8 cellular contexts compared by ENCODE assay signal in the genomic region with DNA sequence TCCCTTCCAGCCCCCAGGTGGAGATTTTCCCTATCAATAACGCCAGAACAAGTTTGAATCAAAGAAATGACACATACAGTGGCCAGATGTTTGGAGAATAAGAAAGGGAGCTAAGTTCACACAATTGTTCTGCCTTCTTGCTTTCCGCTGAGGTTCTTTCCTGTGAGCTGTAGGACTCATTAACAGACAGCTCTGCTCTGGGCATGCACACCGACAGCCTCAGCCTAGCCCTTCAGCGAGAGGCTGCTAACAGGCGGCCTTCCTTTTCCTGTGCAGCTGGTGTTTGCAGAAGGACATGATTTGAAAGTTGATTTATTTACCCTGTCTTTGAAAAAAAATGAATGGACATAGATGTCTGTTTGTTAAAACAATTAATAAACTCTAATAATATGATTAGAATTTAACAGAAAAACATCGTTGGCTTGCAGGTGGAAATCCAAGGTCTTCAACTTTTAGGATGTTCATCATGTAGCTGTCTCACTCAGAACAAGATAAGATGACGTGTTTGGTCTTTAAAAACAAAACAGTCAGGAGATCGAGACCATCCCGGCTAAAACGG.
A peak's percentile ranks its signal among the peaks of the same experiment; 100 is the strongest.
DNase-seq lines count a peak whose midpoint lies in the region; ATAC-seq, FAIRE-seq and TF ChIP-seq lines count a peak whose summit lies in the region.

No MANE protein-coding gene starts in this region.

- CTCF ChIA-PET in OCI-LY7 (lab: Charles Lee; ENCODE audit: unreplicated experiment) (no interaction called here), endothelial cell of umbilical vein (lab: Charles Lee) (interaction anchor here (1.0 to 2.1 kb wide), 7 partner anchors 12 to 623 kb away, joined by 3 to 21 read pairs (median 6); no protein-coding TSS in a partner anchor), MCF 10A (lab: Yijun Ruan, JAX) (interaction anchor here (0.6 to 1.3 kb wide), 3 partner anchors 18 to 29 kb away, joined by 3 to 5 read pairs (median 4); no protein-coding TSS in a partner anchor)

- H3K36me3 ChIP-seq in OCI-LY7 (ENCODE audit: insufficient read depth, low read length) (no peaks in the 10 kb centered on the region), endothelial cell of umbilical vein (ENCODE audit: control insufficient read depth in 2 of 2, extremely low read depth in 1 of 2, insufficient read depth in 2 of 2, low read length in 2 of 2) (no peaks in the 10 kb centered on the region)

- POLR2A ChIA-PET in OCI-LY7 (lab: Charles Lee) (interaction anchor here (1.1 kb wide), 1 partner anchor 390 kb away, joined by 5 read pairs; no protein-coding TSS in a partner anchor), endothelial cell of umbilical vein (lab: Charles Lee) (interaction anchor here (0.6 to 2.6 kb wide), 3 partner anchors 12 to 1007 kb away, joined by 3 to 19 read pairs (median 6); partner anchors contain the start of gene CEP135), MCF 10A (lab: Yijun Ruan, JAX) (no interaction called here)

- H3K4me3 ChIP-seq in OCI-LY7 (ENCODE audit: low read depth, low read length, poor library complexity, severe bottlenecking) (peak overlapping the region; percentile 7), endothelial cell of umbilical vein (replicated peaks in 1 of 3; ENCODE audit: insufficient read depth in 1 of 3, low read depth in 1 of 3, low read length in 3 of 3) (peak overlapping the region in 1 of 3 experiments; percentile 2)

- dilution Hi-C loops in endothelial cell of umbilical vein (cut with MboI; ENCODE audit: extremely low pct_ligation_motif_present, low sequenced_read_pairs): no loop called here

- H3K27me3 ChIP-seq in endothelial cell of umbilical vein (ENCODE audit: control insufficient read depth in 2 of 2, insufficient read depth in 2 of 2, low read length in 2 of 2): no peaks in the 10 kb centered on the region

- H3K9me2 ChIP-seq in OCI-LY7 (ENCODE audit: insufficient read depth, low read length): no peaks in the 10 kb centered on the region

- peak overlapping the region; percentile 42 for H3K27ac ChIP-seq in OCI-LY7 (ENCODE audit: low read depth, low read length, poor library complexity, severe bottlenecking)
- H3K27ac ChIP-seq in endothelial cell of umbilical vein (ENCODE audit: insufficient read depth, low read depth, low read length): peak overlapping the region; percentile 96

- H3K9me1 ChIP-seq in endothelial cell of umbilical vein (replicated peaks; ENCODE audit: control insufficient read depth, extremely low read depth, insufficient read depth, low read length): no peaks in the 10 kb centered on the region

- FAIRE-seq in endothelial cell of umbilical vein (lab: Jason Lieb, UNC): peak; percentile 85

- H4K20me1 ChIP-seq in OCI-LY7 (ENCODE audit: insufficient read depth, low read length) (no peaks in the 10 kb centered on the region), endothelial cell of umbilical vein (replicated peaks; ENCODE audit: control insufficient read depth, extremely low read depth, insufficient read depth, low read length) (no peaks in the 10 kb centered on the region)

- no peaks in the 10 kb centered on the region for H3K4me1 Mint-ChIP-seq in MCF 10A (ENCODE audit: insufficient read depth, unreplicated experiment)

- H3K27ac Mint-ChIP-seq in MCF 10A (ENCODE audit: low read depth, unreplicated experiment): no peak overlapping the region

- peak overlapping the region; percentile 41 for H3K4me2 ChIP-seq in OCI-LY7 (ENCODE audit: low read length)
- H3K4me2 ChIP-seq in endothelial cell of umbilical vein (ENCODE audit: insufficient read depth, low read length): peak overlapping the region; percentile 59

- H3K79me2 ChIP-seq in OCI-LY7 (ENCODE audit: insufficient read depth, low read depth, low read length) (no peaks in the 10 kb centered on the region), endothelial cell of umbilical vein (ENCODE audit: control insufficient read depth, insufficient read depth, low read length) (no peaks in the 10 kb centered on the region)

- H3K9ac ChIP-seq in endothelial cell of umbilical vein (replicated peaks; ENCODE audit: extremely low read depth, insufficient read depth, low read length): peak overlapping the region; percentile 70

- ATAC-seq in GM18861 (IDR thresholded peaks at IDR 0.05; ENCODE audit: unreplicated experiment): peak; percentile 68
- peak; percentile 67 for ATAC-seq in HG02763 (IDR thresholded peaks at IDR 0.05; ENCODE audit: unreplicated experiment)
- ATAC-seq in esophagus mucosa: no peak

- BruUV-seq in OCI-LY7 (replicated peaks; lab: Mats Ljungman, UMichigan): no TSS peak
- BruUV-seq in endothelial cell of umbilical vein (replicated peaks; lab: Mats Ljungman, UMichigan): no TSS peak
- BruUV-seq in MCF 10A (replicated peaks; lab: Mats Ljungman, UMichigan): no TSS peak

- no peaks in the 10 kb centered on the region for H3K9me3 ChIP-seq in OCI-LY7 (ENCODE audit: low read length)
- no peaks in the 10 kb centered on the region for H3K9me3 ChIP-seq in endothelial cell of umbilical vein (replicated peaks; ENCODE audit: control insufficient read depth, insufficient read depth, low read length)

- peak overlapping the region; percentile 91 for H2AFZ ChIP-seq in OCI-LY7 (ENCODE audit: low read length)
- no peak overlapping the region for H2AFZ ChIP-seq in endothelial cell of umbilical vein (ENCODE audit: low read depth, low read length)

- H3K4me1 ChIP-seq in OCI-LY7 (ENCODE audit: insufficient read depth, low read length, poor library complexity, severe bottlenecking) (peaks cover 23% of the 10 kb centered on the region), endothelial cell of umbilical vein (ENCODE audit: control insufficient read depth, extremely low read depth, insufficient read depth, low read length) (peaks cover 54% of the 10 kb centered on the region)

- TF ChIP-seq CTCF in OCI-LY7 (conservative IDR thresholded peaks at IDR 0.05; ENCODE audit: low read length) (no peak), endothelial cell of umbilical vein (IDR thresholded peaks at IDR 0.05; ENCODE audit: extremely low read depth in 1 of 2, insufficient read depth in 1 of 2, low read depth in 1 of 2, low read length in 2 of 2) (no peak), GM10266 (IDR thresholded peaks at IDR 0.05; ENCODE audit: control insufficient read depth, insufficient read depth, low read depth, missing control alignments) (no peak), MCF 10A (IDR thresholded peaks at IDR 0.05; ENCODE audit: unreplicated experiment) (no peak)

- DNase-seq in OCI-LY7 (ENCODE audit: low spot score) (peak; percentile 70), endothelial cell of umbilical vein (ENCODE audit: low read depth, low spot score) (peak; percentile 99), GM10266 (ENCODE audit: extremely low spot score) (no peak), GOT3 (lab: John Stamatoyannopoulos, UW) (no peak), MCF 10A (ENCODE audit: unreplicated experiment) (no peak)

- H3K9me3 Mint-ChIP-seq in MCF 10A (ENCODE audit: unreplicated experiment): no peaks in the 10 kb centered on the region

- no peaks in the 10 kb centered on the region for H3K36me3 Mint-ChIP-seq in MCF 10A (ENCODE audit: insufficient read depth, unreplicated experiment)

- H3K4me3 Mint-ChIP-seq in MCF 10A (ENCODE audit: unreplicated experiment): no peak overlapping the region

- TF ChIP-seq POLR2A in endothelial cell of umbilical vein (IDR thresholded peaks at IDR 0.05; ENCODE audit: low read depth, low read length): peak; percentile 62

- intact Hi-C loops in OCI-LY7 (cut with micrococcal nuclease; ENCODE audit: unreplicated experiment): no loop called here
- intact Hi-C loops in endothelial cell of umbilical vein (cut with micrococcal nuclease): loop anchor here (1.0 to 10.0 kb wide), 4 partner anchors 12 to 284 kb away; no protein-coding TSS in a partner anchor
- intact Hi-C loops in MCF 10A (cut with micrococcal nuclease): no loop called here

- peaks cover 9% of the 10 kb centered on the region for H3K27me3 Mint-ChIP-seq in MCF 10A (ENCODE audit: insufficient read depth, unreplicated experiment)

TF ChIP-seq in endothelial cell of umbilical vein, 7 proteins besides CTCF, POLR2A, EP300 and RAD21:
- TF ChIP-seq MAX (IDR thresholded peaks at IDR 0.05; ENCODE audit: insufficient read depth, insufficient read length): no peak
- peak; percentile 52 for TF ChIP-seq GATA2 (IDR thresholded peaks at IDR 0.05; ENCODE audit: insufficient read depth, insufficient read length, low read depth, low read length)
- peak; percentile 7 for TF ChIP-seq MYC (IDR thresholded peaks at IDR 0.05; ENCODE audit: low read depth, low read length)
- no peak for TF ChIP-seq POLR2AphosphoS5 (IDR thresholded peaks at IDR 0.05; ENCODE audit: insufficient read depth, low read depth, low read length)
- TF ChIP-seq FOS (IDR thresholded peaks at IDR 0.05; ENCODE audit: borderline replicate concordance, insufficient read depth, low read length): peak; percentile 46
- peak; percentile 80 for TF ChIP-seq JUN (IDR thresholded peaks at IDR 0.05; ENCODE audit: borderline replicate concordance, insufficient read depth, insufficient read length, low read depth)

Comparison
In these comparisons a context has a peak if more than half of its experiments do, and no peak if none do; other contexts are left out.
1. DNase-seq: peak in OCI-LY7 (single experiment) and endothelial cell of umbilical vein (single experiment); none in GM10266 (single experiment), GOT3 (single experiment) and MCF 10A (single experiment).